ENCODE assay signal across 10 cellular contexts in genomic region chr2:183348492-183348891, GRCh38.
DNase-seq lines count a peak whose midpoint lies in the region; ATAC-seq, FAIRE-seq and TF ChIP-seq lines count a peak whose summit lies in the region.
"Had no signal": no experiment of that assay in that cellular context is flagged by ENCODE, and none has a peak within 500 bp of the region (broad histone marks: within the 10 kb centered on the region; RNA-seq: fewer than 3 reads in every experiment).

No MANE protein-coding gene starts in this region.

- TF ChIP-seq RAD21 in SK-N-SH (IDR thresholded peaks at IDR 0.05; ENCODE audit: low read length) = no peak

- H3K4me1 ChIP-seq in mammary epithelial cell (ENCODE audit: insufficient read depth, low read length) = no peaks in the 10 kb centered on the region
- H3K4me1 ChIP-seq in SK-N-SH (ENCODE audit: control insufficient read depth in 1 of 2, insufficient read depth in 2 of 2, low read depth in 1 of 2, low read length in 1 of 2) = no peaks in the 10 kb centered on the region
- no peaks in the 10 kb centered on the region for H3K4me1 ChIP-seq in endodermal cell (ENCODE audit: control insufficient read depth, insufficient read depth, low read length)
- H3K4me1 ChIP-seq: lower lobe of right lung had no signal

- TF ChIP-seq CTCF in mammary epithelial cell (conservative IDR thresholded peaks at IDR 0.05 in 1 of 2, IDR thresholded peaks at IDR 0.05 in 1 of 2; ENCODE audit: extremely low read depth in 1 of 2, insufficient read depth in 1 of 2, low read depth in 1 of 2, low read length in 2 of 2) = peak; percentile 3 to 31
- no peak for TF ChIP-seq CTCF in MCF 10A (IDR thresholded peaks at IDR 0.05; ENCODE audit: unreplicated experiment)
- TF ChIP-seq CTCF in SK-N-SH (IDR thresholded peaks at IDR 0.05) = no peak
- no peak for TF ChIP-seq CTCF in endodermal cell (conservative IDR thresholded peaks at IDR 0.05)

- no peaks in the 10 kb centered on the region for H3F3A ChIP-seq in SK-N-SH (replicated peaks; ENCODE audit: insufficient read depth)

- H3K9me3 Mint-ChIP-seq in MCF 10A (ENCODE audit: unreplicated experiment) (no peaks in the 10 kb centered on the region), endodermal cell (no peaks in the 10 kb centered on the region)

- H4K20me1 ChIP-seq in mammary epithelial cell (ENCODE audit: insufficient read depth, low read length) (no peaks in the 10 kb centered on the region), SK-N-SH (ENCODE audit: insufficient read depth) (no peaks in the 10 kb centered on the region)

- H3K4me1 Mint-ChIP-seq in MCF 10A (ENCODE audit: insufficient read depth, unreplicated experiment) (no peaks in the 10 kb centered on the region), endodermal cell (peaks cover 4% of the 10 kb centered on the region)

- H3K27me3 ChIP-seq in mammary epithelial cell (ENCODE audit: insufficient read depth, low read length) = no peaks in the 10 kb centered on the region
- no peaks in the 10 kb centered on the region for H3K27me3 ChIP-seq in SK-N-SH (ENCODE audit: insufficient read depth)
- H3K27me3 ChIP-seq in endodermal cell (ENCODE audit: control insufficient read depth, insufficient read depth, low read length, poor library complexity, severe bottlenecking) = no peaks in the 10 kb centered on the region

- H2AFZ ChIP-seq in mammary epithelial cell (ENCODE audit: low read depth, low read length) (no peak overlapping the region), SK-N-SH (ENCODE audit: low read depth) (no peak overlapping the region)

- H3K9me2 ChIP-seq in SK-N-SH = no peaks in the 10 kb centered on the region

- TF ChIP-seq EP300 in SK-N-SH (IDR thresholded peaks at IDR 0.05; ENCODE audit: borderline replicate concordance in 1 of 2, low read depth in 1 of 2, low read length in 1 of 2) = no peak

- in situ Hi-C loops in mammary epithelial cell (cut with MboI; ENCODE audit: low sequenced_read_pairs in 2 of 2) = no loop called here

- H3K79me2 ChIP-seq in mammary epithelial cell (ENCODE audit: insufficient read depth, low read length) (no peaks in the 10 kb centered on the region), SK-N-SH (ENCODE audit: insufficient read depth) (no peaks in the 10 kb centered on the region)

- intact Hi-C loops in mammary epithelial cell (cut with micrococcal nuclease) = no loop called here
- intact Hi-C loops in MCF 10A (cut with micrococcal nuclease) = no loop called here

- H3K27ac Mint-ChIP-seq in MCF 10A (ENCODE audit: low read depth, unreplicated experiment) = no peak overlapping the region
- H3K27ac Mint-ChIP-seq in endodermal cell = no peak overlapping the region

- CTCF ChIA-PET in mammary epithelial cell (lab: Charles Lee; ENCODE audit: low non-redundant PET) = no interaction called here
- CTCF ChIA-PET in MCF 10A (lab: Yijun Ruan, JAX) = interaction anchor here (0.6 to 2.6 kb wide), 10 partner anchors 11 to 1682 kb away, joined by 3 to 18 read pairs (median 4); no protein-coding TSS in a partner anchor
- CTCF ChIA-PET in SK-N-SH (lab: Yijun Ruan, JAX) = interaction anchor here (1.1 to 1.8 kb wide), 3 partner anchors 11 to 53 kb away, joined by 4 to 5 read pairs (median 4); no protein-coding TSS in a partner anchor

- no peak overlapping the region for H3K27ac ChIP-seq in mammary epithelial cell (ENCODE audit: insufficient read depth, low read depth, low read length)
- no peak overlapping the region for H3K27ac ChIP-seq in SK-N-SH (ENCODE audit: low read depth in 2 of 2, low read length in 1 of 2)
- no peak overlapping the region for H3K27ac ChIP-seq in endodermal cell (ENCODE audit: low read depth, low read length)
- H3K27ac ChIP-seq: lower lobe of right lung had no signal

- ATAC-seq in HG02763 (IDR thresholded peaks at IDR 0.05; ENCODE audit: unreplicated experiment) (peak; percentile 77), HG03571 (IDR thresholded peaks at IDR 0.05; ENCODE audit: unreplicated experiment) (peak; percentile 66)
- ATAC-seq: lower lobe of right lung, sciatic nerve had no signal

- BruUV-seq in mammary epithelial cell (replicated peaks; lab: Mats Ljungman, UMichigan) (no TSS peak), MCF 10A (replicated peaks; lab: Mats Ljungman, UMichigan) (no TSS peak)

- dilution Hi-C loops in mammary epithelial cell (cut with HindIII; ENCODE audit: low sequenced_read_pairs) = no loop called here

- DNase-seq in mammary epithelial cell = no peak
- DNase-seq in MCF 10A (ENCODE audit: unreplicated experiment) = no peak
- no peak for DNase-seq in DMS153 (lab: John Stamatoyannopoulos, UW)
- DNase-seq in SK-N-SH = no peak
- DNase-seq in endodermal cell = no peak
- DNase-seq in urothelium cell line (ENCODE audit: low spot score) = no peak
- DNase-seq: lower lobe of right lung had no signal

- no peaks in the 10 kb centered on the region for H3K27me3 Mint-ChIP-seq in MCF 10A (ENCODE audit: insufficient read depth, unreplicated experiment)
- no peaks in the 10 kb centered on the region for H3K27me3 Mint-ChIP-seq in endodermal cell (ENCODE audit: insufficient read depth)

- H3K36me3 Mint-ChIP-seq in MCF 10A (ENCODE audit: insufficient read depth, unreplicated experiment) = no peaks in the 10 kb centered on the region
- H3K36me3 Mint-ChIP-seq in endodermal cell (ENCODE audit: low read depth) = no peaks in the 10 kb centered on the region

- H3K4me3 Mint-ChIP-seq in MCF 10A (ENCODE audit: unreplicated experiment) (no peak overlapping the region), endodermal cell (no peak overlapping the region)

- no peak overlapping the region for H3K4me3 ChIP-seq in mammary epithelial cell (replicated peaks in 1 of 3; ENCODE audit: insufficient read depth in 1 of 3, low read depth in 2 of 3, low read length in 3 of 3)
- H3K4me3 ChIP-seq in SK-N-SH (ENCODE audit: low read depth in 2 of 2, low read length in 1 of 2) = no peak overlapping the region
- H3K4me3 ChIP-seq in endodermal cell (ENCODE audit: low read length) = no peak overlapping the region
- H3K4me3 ChIP-seq: lower lobe of right lung had no signal

- 71% methylated on average over 2 of the region's 2 CpGs for WGBS in mammary epithelial cell (ENCODE audit: low coverage, missing lambda C conversion rate)
- WGBS in SK-N-SH (ENCODE audit: low lambda C conversion rate) = 95% methylated on average over 2 of the region's 2 CpGs
- WGBS in endodermal cell (ENCODE audit: insufficient coverage in 1 of 2, insufficient read length in 1 of 2), 2 experiments = 97% methylated on average over 2 of the region's 2 CpGs; no CpG with 5 or more reads in 1 of the 2 experiments

- H3K4me2 ChIP-seq in mammary epithelial cell (ENCODE audit: insufficient read depth, low read depth, low read length) (no peak overlapping the region), SK-N-SH (no peak overlapping the region)

- no peaks in the 10 kb centered on the region for H3K9me3 ChIP-seq in mammary epithelial cell (replicated peaks; ENCODE audit: insufficient read depth, low read length)
- H3K9me3 ChIP-seq in SK-N-SH = no peaks in the 10 kb centered on the region
- H3K9me3 ChIP-seq in endodermal cell (ENCODE audit: control insufficient read depth, low read length) = no peaks in the 10 kb centered on the region
- H3K9me3 ChIP-seq: lower lobe of right lung had no signal

- POLR2A ChIA-PET in MCF 10A (lab: Yijun Ruan, JAX) (no interaction called here), SK-N-SH (lab: Yijun Ruan, JAX) (no interaction called here)

- no peak overlapping the region for H3K9ac ChIP-seq in mammary epithelial cell (ENCODE audit: insufficient read depth, low read length)
- no peak overlapping the region for H3K9ac ChIP-seq in SK-N-SH
- H3K9ac ChIP-seq in endodermal cell (ENCODE audit: extremely low read depth, low read length, poor library complexity, severe bottlenecking) = no peak overlapping the region

- H3K36me3 ChIP-seq in mammary epithelial cell (ENCODE audit: insufficient read depth, low read length) = no peaks in the 10 kb centered on the region
- no peaks in the 10 kb centered on the region for H3K36me3 ChIP-seq in SK-N-SH (replicated peaks in 1 of 2; ENCODE audit: control insufficient read depth in 1 of 2, insufficient read depth in 2 of 2, low read length in 1 of 2)
- H3K36me3 ChIP-seq in endodermal cell (ENCODE audit: control insufficient read depth, insufficient read depth, low read length) = no peaks in the 10 kb centered on the region
- H3K36me3 ChIP-seq: lower lobe of right lung had no signal

- FAIRE-seq in urothelium cell line (lab: Jason Lieb, UNC) = no peak

TF ChIP-seq in SK-N-SH, 30 proteins besides CTCF, POLR2A, EP300 and RAD21 (continues in another document):
- TF ChIP-seq REST (IDR thresholded peaks at IDR 0.05; ENCODE audit: low read depth, low read length) = no peak
- TF ChIP-seq FOXJ3 (CRISPR knock-in tag; IDR thresholded peaks at IDR 0.05) = no peak
- no peak for TF ChIP-seq RXRA (IDR thresholded peaks at IDR 0.05; ENCODE audit: borderline replicate concordance, low read depth)
- no peak for TF ChIP-seq ELF1 (IDR thresholded peaks at IDR 0.05)
- TF ChIP-seq TAF1 (IDR thresholded peaks at IDR 0.05; ENCODE audit: borderline replicate concordance, low read depth, low read length) = no peak
- TF ChIP-seq YY1 (IDR thresholded peaks at IDR 0.05; ENCODE audit: low read depth) = no peak
- no peak for TF ChIP-seq GATA2 (CRISPR knock-in tag; IDR thresholded peaks at IDR 0.05)
- no peak for TF ChIP-seq SMC3 (IDR thresholded peaks at IDR 0.05; ENCODE audit: low read depth, low read length)
- no peak for TF ChIP-seq GABPA (IDR thresholded peaks at IDR 0.05; ENCODE audit: low read depth)

Comparison
In these comparisons a context has a peak if more than half of its experiments do, and no peak if none do; other contexts are left out.
1. CTCF ChIP-seq: peak in mammary epithelial cell (2 of 2); none in MCF 10A (single experiment), SK-N-SH (single experiment) and endodermal cell (single experiment).